In the genomic region with DNA sequence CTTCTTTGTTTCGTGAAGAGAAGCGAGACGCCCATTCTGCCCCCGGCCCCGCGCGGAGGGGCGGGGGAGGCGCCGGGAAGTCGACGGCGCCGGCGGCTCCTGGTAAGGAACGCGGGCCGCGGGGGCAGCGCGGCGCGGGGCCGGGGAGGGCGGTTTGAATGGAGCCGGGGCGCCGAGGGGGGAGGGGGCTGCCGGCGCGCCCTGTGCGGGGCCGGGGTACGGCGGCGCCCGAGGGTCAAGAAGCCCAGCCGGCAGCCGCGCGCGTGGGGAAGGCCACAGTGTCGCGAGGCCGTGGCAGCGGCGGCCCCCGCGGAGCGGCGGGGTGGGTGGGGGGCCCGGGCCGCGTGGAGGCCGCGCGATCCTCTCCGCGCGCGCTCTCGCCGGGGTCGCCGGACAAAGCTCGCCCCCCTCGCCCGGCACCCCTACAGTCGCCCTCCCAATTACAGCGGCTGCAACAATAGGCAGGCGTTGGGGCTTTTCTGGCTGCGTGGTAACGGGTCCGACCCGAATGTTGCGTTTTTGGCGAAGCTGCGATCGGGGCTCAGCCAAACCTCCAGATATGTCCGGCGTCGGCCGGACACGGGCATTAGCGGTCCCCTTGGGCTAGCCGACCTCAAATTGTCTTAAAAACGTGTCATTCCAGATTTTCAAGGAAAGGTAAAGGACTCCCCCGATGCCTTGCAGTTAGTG, we compare ENCODE assay signal across 1 cellular context.
TF ChIP-seq lines count a peak whose summit lies in the region.

No MANE protein-coding gene starts in this region.

TF ChIP-seq in K562, 482 proteins besides CTCF, POLR2A, EP300 and RAD21 (continued from another document and continues in another):
- TF ChIP-seq ZNF274 (IDR thresholded peaks at IDR 0.05; ENCODE audit: borderline replicate concordance, low read depth, low read length) (no peak), ETV5 (CRISPR knock-in tag; IDR thresholded peaks at IDR 0.05; ENCODE audit: low read depth) (no peak), REST (CRISPR knock-in tag; IDR thresholded peaks at IDR 0.05; ENCODE audit: low read depth) (no peak), TCFL5 (CRISPR knock-in tag; conservative IDR thresholded peaks at IDR 0.05) (no peak), PRMT5 (CRISPR knock-in tag; IDR thresholded peaks at IDR 0.05) (no peak), MAZ (CRISPR knock-in tag; conservative IDR thresholded peaks at IDR 0.05 in 1 of 2, IDR thresholded peaks at IDR 0.05 in 1 of 2) (no peak; a peak in 1 of 4 replicates), ATF2 (CRISPR knock-in tag; IDR thresholded peaks at IDR 0.05) (no peak; the same call in 1 of the 2 replicates), TRIM24 (IDR thresholded peaks at IDR 0.05) (no peak), YY1 (IDR thresholded peaks at IDR 0.05; ENCODE audit: borderline replicate concordance in 1 of 3, control insufficient read depth in 1 of 3, extremely low read depth in 1 of 3, insufficient read depth in 3 of 3, insufficient read length in 1 of 3, insufficient replicate concordance in 2 of 3, low read depth in 1 of 3, low read length in 2 of 3) (peak in 2 of 3 experiments; percentile 4 to 29), PRPF4 (IDR thresholded peaks at IDR 0.05; ENCODE audit: insufficient read depth, low read depth, low read length, poor library complexity, severe bottlenecking) (no peak), GABPB1 (CRISPR knock-in tag; IDR thresholded peaks at IDR 0.05) (no peak), ZNF445 (CRISPR knock-in tag; IDR thresholded peaks at IDR 0.05; ENCODE audit: low read depth) (no peak), MTA3 (IDR thresholded peaks at IDR 0.05; ENCODE audit: borderline replicate concordance) (peak; percentile 62; the same call in 1 of the 2 replicates), SP1 (CRISPR knock-in tag; IDR thresholded peaks at IDR 0.05) (no peak), ZNF24 (IDR thresholded peaks at IDR 0.05) (no peak), NFE2 (IDR thresholded peaks at IDR 0.05; ENCODE audit: low read depth) (no peak), KLF1 (tag; IDR thresholded peaks at IDR 0.05) (no peak), FOXA1 (IDR thresholded peaks at IDR 0.05; ENCODE audit: borderline replicate concordance) (no peak), HMGN3 (IDR thresholded peaks at IDR 0.05; ENCODE audit: borderline replicate concordance, extremely low read depth, insufficient read length, low read depth, low read length) (peak; percentile 1), NR0B1 (IDR thresholded peaks at IDR 0.05; ENCODE audit: partially characterized antibody) (no peak), LEF1 (IDR thresholded peaks at IDR 0.05) (no peak), BMI1 (IDR thresholded peaks at IDR 0.05; ENCODE audit: low read length) (no peak), PHTF2 (CRISPR knock-in tag; IDR thresholded peaks at IDR 0.05) (no peak), ZBTB33 (CRISPR knock-in tag; IDR thresholded peaks at IDR 0.05) (no peak), ZNF197 (CRISPR knock-in tag; IDR thresholded peaks at IDR 0.05; ENCODE audit: low read depth) (no peak), SNAPC5 (CRISPR knock-in tag; IDR thresholded peaks at IDR 0.05) (no peak), SIN3B (IDR thresholded peaks at IDR 0.05; ENCODE audit: low read depth) (0 out of 2 replicates have a peak, but pooled peaks have one; percentile 29), ZNF23 (CRISPR knock-in tag; IDR thresholded peaks at IDR 0.05) (no peak), RUNX1 (IDR thresholded peaks at IDR 0.05; ENCODE audit: low read depth) (no peak), STAT6 (CRISPR knock-in tag; IDR thresholded peaks at IDR 0.05) (0 out of 2 replicates have a peak, but pooled peaks have one; percentile 35), GABPA (tag; conservative IDR thresholded peaks at IDR 0.05; ENCODE audit: low read depth) (peak; percentile 80)
- TF ChIP-seq, protein P1, sequence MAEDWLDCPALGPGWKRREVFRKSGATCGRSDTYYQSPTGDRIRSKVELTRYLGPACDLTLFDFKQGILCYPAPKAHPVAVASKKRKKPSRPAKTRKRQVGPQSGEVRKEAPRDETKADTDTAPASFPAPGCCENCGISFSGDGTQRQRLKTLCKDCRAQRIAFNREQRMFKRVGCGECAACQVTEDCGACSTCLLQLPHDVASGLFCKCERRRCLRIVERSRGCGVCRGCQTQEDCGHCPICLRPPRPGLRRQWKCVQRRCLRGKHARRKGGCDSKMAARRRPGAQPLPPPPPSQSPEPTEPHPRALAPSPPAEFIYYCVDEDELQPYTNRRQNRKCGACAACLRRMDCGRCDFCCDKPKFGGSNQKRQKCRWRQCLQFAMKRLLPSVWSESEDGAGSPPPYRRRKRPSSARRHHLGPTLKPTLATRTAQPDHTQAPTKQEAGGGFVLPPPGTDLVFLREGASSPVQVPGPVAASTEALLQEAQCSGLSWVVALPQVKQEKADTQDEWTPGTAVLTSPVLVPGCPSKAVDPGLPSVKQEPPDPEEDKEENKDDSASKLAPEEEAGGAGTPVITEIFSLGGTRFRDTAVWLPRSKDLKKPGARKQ (CRISPR knock-in tag; IDR thresholded peaks at IDR 0.05): no peak
- TF ChIP-seq, protein P2, sequence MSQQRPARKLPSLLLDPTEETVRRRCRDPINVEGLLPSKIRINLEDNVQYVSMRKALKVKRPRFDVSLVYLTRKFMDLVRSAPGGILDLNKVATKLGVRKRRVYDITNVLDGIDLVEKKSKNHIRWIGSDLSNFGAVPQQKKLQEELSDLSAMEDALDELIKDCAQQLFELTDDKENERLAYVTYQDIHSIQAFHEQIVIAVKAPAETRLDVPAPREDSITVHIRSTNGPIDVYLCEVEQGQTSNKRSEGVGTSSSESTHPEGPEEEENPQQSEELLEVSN (IDR thresholded peaks at IDR 0.05; ENCODE audit: borderline replicate concordance in 1 of 2, extremely low read depth in 1 of 2, insufficient read depth in 1 of 2, insufficient read length in 1 of 2, low read depth in 1 of 2, low read length in 1 of 2, poor library complexity in 1 of 2, severe bottlenecking in 1 of 2): no peak
- TF ChIP-seq, protein P3, sequence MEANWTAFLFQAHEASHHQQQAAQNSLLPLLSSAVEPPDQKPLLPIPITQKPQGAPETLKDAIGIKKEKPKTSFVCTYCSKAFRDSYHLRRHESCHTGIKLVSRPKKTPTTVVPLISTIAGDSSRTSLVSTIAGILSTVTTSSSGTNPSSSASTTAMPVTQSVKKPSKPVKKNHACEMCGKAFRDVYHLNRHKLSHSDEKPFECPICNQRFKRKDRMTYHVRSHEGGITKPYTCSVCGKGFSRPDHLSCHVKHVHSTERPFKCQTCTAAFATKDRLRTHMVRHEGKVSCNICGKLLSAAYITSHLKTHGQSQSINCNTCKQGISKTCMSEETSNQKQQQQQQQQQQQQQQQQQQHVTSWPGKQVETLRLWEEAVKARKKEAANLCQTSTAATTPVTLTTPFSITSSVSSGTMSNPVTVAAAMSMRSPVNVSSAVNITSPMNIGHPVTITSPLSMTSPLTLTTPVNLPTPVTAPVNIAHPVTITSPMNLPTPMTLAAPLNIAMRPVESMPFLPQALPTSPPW (CRISPR knock-in tag; IDR thresholded peaks at IDR 0.05): peak; percentile 89
- TF ChIP-seq, protein P4, sequence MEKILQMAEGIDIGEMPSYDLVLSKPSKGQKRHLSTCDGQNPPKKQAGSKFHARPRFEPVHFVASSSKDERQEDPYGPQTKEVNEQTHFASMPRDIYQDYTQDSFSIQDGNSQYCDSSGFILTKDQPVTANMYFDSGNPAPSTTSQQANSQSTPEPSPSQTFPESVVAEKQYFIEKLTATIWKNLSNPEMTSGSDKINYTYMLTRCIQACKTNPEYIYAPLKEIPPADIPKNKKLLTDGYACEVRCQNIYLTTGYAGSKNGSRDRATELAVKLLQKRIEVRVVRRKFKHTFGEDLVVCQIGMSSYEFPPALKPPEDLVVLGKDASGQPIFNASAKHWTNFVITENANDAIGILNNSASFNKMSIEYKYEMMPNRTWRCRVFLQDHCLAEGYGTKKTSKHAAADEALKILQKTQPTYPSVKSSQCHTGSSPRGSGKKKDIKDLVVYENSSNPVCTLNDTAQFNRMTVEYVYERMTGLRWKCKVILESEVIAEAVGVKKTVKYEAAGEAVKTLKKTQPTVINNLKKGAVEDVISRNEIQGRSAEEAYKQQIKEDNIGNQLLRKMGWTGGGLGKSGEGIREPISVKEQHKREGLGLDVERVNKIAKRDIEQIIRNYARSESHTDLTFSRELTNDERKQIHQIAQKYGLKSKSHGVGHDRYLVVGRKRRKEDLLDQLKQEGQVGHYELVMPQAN (IDR thresholded peaks at IDR 0.05; ENCODE audit: borderline replicate concordance): no peak; the same call in none of the 2 replicates
